In genomic region chr3:19931767-19932188, GRCh38 we compare ENCODE assay signal across 1 cellular context.
TF ChIP-seq lines count a peak whose summit lies in the region.

No MANE protein-coding gene starts in this region.

TF ChIP-seq in K562, 482 proteins besides CTCF, POLR2A, EP300 and RAD21 (continued from another document and continues in another):
- no peak for TF ChIP-seq RREB1 (CRISPR knock-in tag; IDR thresholded peaks at IDR 0.05)
- no peak for TF ChIP-seq HNRNPH1 (optimal IDR thresholded peaks at IDR 0.05; ENCODE audit: low read depth, low read length)
- peak; percentile 74 for TF ChIP-seq PKNOX1 (IDR thresholded peaks at IDR 0.05)
- TF ChIP-seq FUS (optimal IDR thresholded peaks at IDR 0.05; ENCODE audit: low read depth, low read length) = no peak
- peak in 1 of 2 experiments; percentile 23; a peak in 1 of 4 replicates for TF ChIP-seq ARNT (IDR thresholded peaks at IDR 0.05)
- no peak for TF ChIP-seq VEZF1 (CRISPR knock-in tag; IDR thresholded peaks at IDR 0.05)
- no peak for TF ChIP-seq TSC22D4 (tag; IDR thresholded peaks at IDR 0.05)
- TF ChIP-seq IFI16 (CRISPR knock-in tag; IDR thresholded peaks at IDR 0.05) = no peak
- no peak for TF ChIP-seq TARDBP (IDR thresholded peaks at IDR 0.05)
- no peak for TF ChIP-seq TCF7 (IDR thresholded peaks at IDR 0.05; ENCODE audit: borderline replicate concordance)
- no peak for TF ChIP-seq PRDM10 (IDR thresholded peaks at IDR 0.05; ENCODE audit: partially characterized antibody)
- no peak for TF ChIP-seq STAT5B (CRISPR knock-in tag; IDR thresholded peaks at IDR 0.05)
- no peak for TF ChIP-seq TAF1 (IDR thresholded peaks at IDR 0.05; ENCODE audit: control insufficient read depth, extremely low read depth, insufficient read depth, low read length, severe bottlenecking)
- peak in 1 of 2 experiments; percentile 25 for TF ChIP-seq AFF1 (IDR thresholded peaks at IDR 0.05; ENCODE audit: low read depth in 1 of 2, partially characterized antibody in 2 of 2)
- no peak for TF ChIP-seq E2F5 (CRISPR knock-in tag; IDR thresholded peaks at IDR 0.05)
- TF ChIP-seq KHSRP (IDR thresholded peaks at IDR 0.05) = no peak
- TF ChIP-seq ZNF507 (tag; conservative IDR thresholded peaks at IDR 0.05) = no peak
- no peak for TF ChIP-seq NR1H2 (CRISPR knock-in tag; IDR thresholded peaks at IDR 0.05)
- TF ChIP-seq MBD2 (IDR thresholded peaks at IDR 0.05; ENCODE audit: borderline replicate concordance, low read depth) = peak; percentile 18; the same call in 1 of the 2 replicates
- no peak for TF ChIP-seq RUNX1 (IDR thresholded peaks at IDR 0.05; ENCODE audit: low read depth)
- TF ChIP-seq COPS2 (conservative IDR thresholded peaks at IDR 0.05) = no peak
- TF ChIP-seq TEAD2 (tag; IDR thresholded peaks at IDR 0.05) = no peak
- TF ChIP-seq SNAPC5 (CRISPR knock-in tag; IDR thresholded peaks at IDR 0.05) = no peak
- TF ChIP-seq IRF1 (CRISPR knock-in tag; IDR thresholded peaks at IDR 0.05; ENCODE audit: borderline replicate concordance) = no peak
- no peak for TF ChIP-seq MAX (CRISPR knock-in tag; IDR thresholded peaks at IDR 0.05)
- TF ChIP-seq ZNF121 (CRISPR knock-in tag; conservative IDR thresholded peaks at IDR 0.05) = no peak
- TF ChIP-seq ZC3H4 (CRISPR knock-in tag; IDR thresholded peaks at IDR 0.05; ENCODE audit: borderline replicate concordance) = no peak
- TF ChIP-seq ZBTB43 (CRISPR knock-in tag; IDR thresholded peaks at IDR 0.05) = no peak
- TF ChIP-seq NONO (IDR thresholded peaks at IDR 0.05; ENCODE audit: low read depth in 2 of 2, low read length in 1 of 2) = no peak
- TF ChIP-seq ZKSCAN3 (CRISPR knock-in tag; IDR thresholded peaks at IDR 0.05) = no peak
- no peak for TF ChIP-seq RHOXF2B (CRISPR knock-in tag; conservative IDR thresholded peaks at IDR 0.05)
- TF ChIP-seq CEBPB (tag; IDR thresholded peaks at IDR 0.05) = no peak
- TF ChIP-seq ZNF584 (CRISPR knock-in tag; IDR thresholded peaks at IDR 0.05; ENCODE audit: low read depth) = no peak
- no peak for TF ChIP-seq ZFX (CRISPR knock-in tag; IDR thresholded peaks at IDR 0.05)
- TF ChIP-seq ZNF696 (CRISPR knock-in tag; conservative IDR thresholded peaks at IDR 0.05) = no peak
- peak; percentile 66; the same call in 1 of the 2 replicates for TF ChIP-seq ZBTB2 (IDR thresholded peaks at IDR 0.05)
- TF ChIP-seq ZKSCAN1 (IDR thresholded peaks at IDR 0.05; ENCODE audit: low read depth, low read length) = no peak
- no peak for TF ChIP-seq PHTF2 (CRISPR knock-in tag; IDR thresholded peaks at IDR 0.05)
- no peak for TF ChIP-seq ZNF561 (CRISPR knock-in tag; conservative IDR thresholded peaks at IDR 0.05)
- no peak for TF ChIP-seq KDM5B (IDR thresholded peaks at IDR 0.05; ENCODE audit: insufficient replicate concordance, low read depth, low read length)
- TF ChIP-seq EZH2 (IDR thresholded peaks at IDR 0.05; ENCODE audit: borderline replicate concordance, low read depth, low read length) = no peak
- TF ChIP-seq CEBPG (CRISPR knock-in tag; IDR thresholded peaks at IDR 0.05) = no peak
- no peak for TF ChIP-seq CEBPG (tag; conservative IDR thresholded peaks at IDR 0.05 in 1 of 2, IDR thresholded peaks at IDR 0.05 in 1 of 2)
